9 cellular contexts compared by ENCODE assay signal in genomic region chr22:50469377-50470305, GRCh38. TPM values are rescaled to one million over a fixed set of nuclear protein-coding genes. Genes with fewer than 3 reads are reported as not detected.
A peak's percentile ranks its signal among the peaks of the same experiment; 100 is the strongest.
DNase-seq lines count a peak whose midpoint lies in the region; ATAC-seq and TF ChIP-seq lines count a peak whose summit lies in the region.
"Had no signal": no experiment of that assay in that cellular context is flagged by ENCODE, and none has a peak within 500 bp of the region (broad histone marks: within the 10 kb centered on the region; RNA-seq: fewer than 3 reads in every experiment).

No MANE protein-coding gene starts in this region.

- H2AFZ ChIP-seq in OCI-LY7 (ENCODE audit: low read length), result no peak overlapping the region

- no peaks in the 10 kb centered on the region for H3K27me3 ChIP-seq in ovary

- no TSS peak for BruUV-seq in OCI-LY7 (replicated peaks; lab: Mats Ljungman, UMichigan)

- DNase-seq in CD14-positive monocyte (ENCODE audit: low spot score), result peak; percentile 58
- DNase-seq in GM19238 (ENCODE audit: insufficient read length, low spot score), result peak; percentile 95
- DNase-seq in OCI-LY7 (ENCODE audit: low spot score), result peak; percentile 98
- DNase-seq in activated T-cell treated with anti-CD3 and anti-CD28 coated beads, Interleukin-2, amount 50 U/mL, for 48 hours, result peak; percentile 93 to 95
- peak in 28 of 42 donors; percentile 27 to 78 (median 48) for DNase-seq in head of caudate nucleus
- DNase-seq in stimulated activated CD4-positive, alpha-beta T cell treated with anti-CD3 and anti-CD28 coated beads, TNF-alpha, amount 100 ng/mL, for 4 hours (ENCODE audit: low read depth in 3 of 3), result peak; percentile 77 to 95 (median 90)
- DNase-seq in ovary, result no peak

- peaks cover 64% of the 10 kb centered on the region for H3K79me2 ChIP-seq in OCI-LY7 (ENCODE audit: insufficient read depth, low read depth, low read length)

- 55 to 59% (median 58%) methylated on average over 23 to 25 of the region's 25 CpGs for WGBS in ovary, 3 donors

- no peaks in the 10 kb centered on the region for H3K9me3 Mint-ChIP-seq in CD14-positive monocyte

- H3K27ac ChIP-seq in OCI-LY7 (ENCODE audit: low read depth, low read length, poor library complexity, severe bottlenecking), result peak overlapping the region; percentile 95
- H3K27ac ChIP-seq in ovary, result no peak overlapping the region

- TF ChIP-seq CTCF in CD14-positive monocyte (IDR thresholded peaks at IDR 0.05) (no peak), OCI-LY7 (conservative IDR thresholded peaks at IDR 0.05; ENCODE audit: low read length) (0 out of 2 replicates have a peak, but pooled peaks have one; percentile 21), ovary (IDR thresholded peaks at IDR 0.05) (no peak)

- H4K20me1 ChIP-seq in OCI-LY7 (ENCODE audit: insufficient read depth, low read length), result peaks cover 6% of the 10 kb centered on the region; the same call in 1 of the 2 replicates

- ATAC-seq in HG03354 (IDR thresholded peaks at IDR 0.05; ENCODE audit: poor library complexity, severe bottlenecking, unreplicated experiment), result peak; percentile 63

- peaks cover 27 to 47% of the 10 kb centered on the region in 2 donors for H3K36me3 Mint-ChIP-seq in CD14-positive monocyte

- H3K4me2 ChIP-seq in OCI-LY7 (ENCODE audit: low read length), result peak overlapping the region; percentile 99

- no peak for TF ChIP-seq POLR2A in ovary (IDR thresholded peaks at IDR 0.05)

- CTCF ChIA-PET in OCI-LY7 (lab: Charles Lee; ENCODE audit: unreplicated experiment), result interaction anchor here (1.3 to 2.5 kb wide), 2 partner anchors 56 to 152 kb away, joined by 6 to 7 read pairs; partner anchors contain the start of gene SCO2

- peaks cover 50% of the 10 kb centered on the region for H3K4me1 Mint-ChIP-seq in CD14-positive monocyte

- intact Hi-C loops in CD14-positive monocyte (cut with micrococcal nuclease) (loop anchor here in 1 of 2 donors (5.0 kb wide), 1 partner anchor 153 kb away; no protein-coding TSS in a partner anchor), OCI-LY7 (cut with micrococcal nuclease; ENCODE audit: unreplicated experiment) (loop anchor here (1.0 to 10.0 kb wide), 6 partner anchors 20 to 277 kb away; partner anchors contain the start of genes ARSA, SCO2 and TUBGCP6), head of caudate nucleus (cut with DNase I) (no loop called here), ovary (cut with DNase I) (no loop called here)

- peak overlapping the region in 4 of 7 donors; percentile 15 to 66 (median 41) for H3K27ac Mint-ChIP-seq in CD14-positive monocyte

- H3K9me2 ChIP-seq in OCI-LY7 (ENCODE audit: insufficient read depth, low read length), result no peaks in the 10 kb centered on the region

- peaks cover 0 to 2% (median 0%) of the 10 kb centered on the region in 3 donors for H3K27me3 Mint-ChIP-seq in CD14-positive monocyte (ENCODE audit: low read depth in 3 of 3)

- H3K4me3 Mint-ChIP-seq in CD14-positive monocyte, result peak overlapping the region in 1 of 2 donors; percentile 42

- H3K4me3 ChIP-seq in OCI-LY7 (ENCODE audit: low read depth, low read length, poor library complexity, severe bottlenecking), result peak overlapping the region; percentile 96
- H3K4me3 ChIP-seq in ovary, result no peak overlapping the region

- H3K4me1 ChIP-seq in OCI-LY7 (ENCODE audit: insufficient read depth, low read length, poor library complexity, severe bottlenecking) (peaks cover 68% of the 10 kb centered on the region), ovary (ENCODE audit: insufficient read depth) (peaks cover 27% of the 10 kb centered on the region)

- POLR2A ChIA-PET in OCI-LY7 (lab: Charles Lee), result interaction anchor here (1.0 to 1.9 kb wide), 7 partner anchors 18 to 176 kb away, joined by 3 to 7 read pairs (median 4); partner anchors contain the start of genes LMF2 and NCAPH2

- H3K9me3 ChIP-seq in OCI-LY7 (ENCODE audit: low read length) (no peaks in the 10 kb centered on the region), ovary (no peaks in the 10 kb centered on the region)

- H3K36me3 ChIP-seq in OCI-LY7 (ENCODE audit: insufficient read depth, low read length) (peaks cover 57% of the 10 kb centered on the region), ovary (no peaks in the 10 kb centered on the region)

- no peak for TF ChIP-seq EP300 in ovary (IDR thresholded peaks at IDR 0.05)

RNA-seq across cellular contexts. Expression of gene SBF1, which starts 5.2 kb away (rescaled TPM):
- polyA plus RNA-seq in CD14-positive monocyte (1 to 10 TPM; 4.0 to 6.2 TPM), ovary (10 to 100 TPM in 1 of 2 donors, 1 to 10 TPM in 1; 1.9 to 36.7 TPM)
- 134 and 177 TPM in 2 replicates for total RNA-seq in OCI-LY7 (2014; rRNA removed; shearing (Covaris generic))
- total RNA-seq in OCI-LY7 (2022) (160 and 181 TPM in 2 replicates), ovary (10 to 100 TPM; 25.6 to 86.0 (median 65.1) TPM)

RNA-seq across cellular contexts. Expression of gene ADM2, which starts 11.7 kb away (rescaled TPM):
- polyA plus RNA-seq in CD14-positive monocyte (not detected), ovary (under 1 TPM; 0.01 to 0.03 TPM)
- 2.7 and 4.3 TPM in 2 replicates for total RNA-seq in OCI-LY7 (2014; rRNA removed; shearing (Covaris generic))
- total RNA-seq in OCI-LY7 (2022) (7.0 and 7.9 TPM in 2 replicates), ovary (1 to 10 TPM in 1 of 7 donors, under 1 TPM in 3, not detected in 3; 0.11 to 2.6 (median 0.21) TPM)
- polyA plus RNA-seq: neural cell had no signal

RNA-seq across cellular contexts. Expression of gene MIOX, which starts 17.0 kb away (rescaled TPM):
- not detected for polyA plus RNA-seq in CD14-positive monocyte
- total RNA-seq in OCI-LY7 (2014; rRNA removed; shearing (Covaris generic)), result not detected in 2 replicates
- total RNA-seq in OCI-LY7 (2022), result 0.53 and 0.74 TPM in 2 replicates
- total RNA-seq in ovary, result under 1 TPM in 1 of 7 donors, not detected in 6; 0.20 TPM
- not detected for polyA plus RNA-seq in ovary
- polyA plus RNA-seq: neural cell had no signal

RNA-seq across cellular contexts. Expression of gene LMF2, which starts 37.9 kb away (rescaled TPM):
- polyA plus RNA-seq in CD14-positive monocyte, result 10 to 100 TPM; 15.0 to 16.6 TPM
- total RNA-seq in OCI-LY7 (2014; rRNA removed; shearing (Covaris generic)), result 37.8 and 50.7 TPM in 2 replicates
- total RNA-seq in OCI-LY7 (2022), result 49.2 and 49.8 TPM in 2 replicates
- 10 to 100 TPM; 43.6 to 76.6 (median 60.9) TPM for total RNA-seq in ovary
- 10 to 100 TPM in 1 of 2 donors, 1 to 10 TPM in 1; 1.5 to 52.3 TPM for polyA plus RNA-seq in ovary

RNA-seq across cellular contexts. Expression of gene NCAPH2, which starts 38.4 kb away (rescaled TPM):
- polyA plus RNA-seq in CD14-positive monocyte (10 to 100 TPM; 12.5 to 18.1 TPM), ovary (10 to 100 TPM; 11.5 to 49.0 TPM)
- 129 and 151 TPM in 2 replicates for total RNA-seq in OCI-LY7 (2014; rRNA removed; shearing (Covaris generic))
- total RNA-seq in OCI-LY7 (2022) (124 and 126 TPM in 2 replicates), ovary (10 to 100 TPM; 37.1 to 61.5 (median 53.7) TPM)

Comparison
In these comparisons a context has a peak if more than half of its experiments do, and no peak if none do; other contexts are left out.
1. DNase-seq: peak in CD14-positive monocyte (single experiment), GM19238 (single experiment), OCI-LY7 (single experiment), activated T-cell treated with anti-CD3 and anti-CD28 coated beads, Interleukin-2, amount 50 U/mL, for 48 hours (2 of 2), head of caudate nucleus (28 of 42) and stimulated activated CD4-positive, alpha-beta T cell treated with anti-CD3 and anti-CD28 coated beads, TNF-alpha, amount 100 ng/mL, for 4 hours (3 of 3); none in ovary (0 of 5).